In the genomic region with DNA sequence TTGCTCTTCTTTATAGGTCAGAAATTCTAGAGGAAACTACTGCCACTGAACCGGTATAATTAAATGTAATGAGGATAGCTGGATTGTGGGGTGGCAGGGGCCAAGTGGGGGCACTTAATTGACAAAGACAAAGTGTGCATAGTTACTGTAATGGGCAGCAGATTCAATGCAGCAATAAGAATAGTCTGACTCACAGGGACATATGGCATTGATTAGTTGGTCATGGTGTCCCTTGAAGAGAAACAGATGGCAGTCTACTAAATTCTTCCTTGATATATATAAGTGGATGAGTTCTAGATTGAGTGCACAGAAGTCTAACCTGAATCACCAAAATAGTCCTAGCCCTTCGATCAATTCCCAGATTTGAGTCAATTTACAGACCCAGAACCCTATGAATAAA, we compare ENCODE assay signal across 1 cellular context.
TF ChIP-seq lines count a peak whose summit lies in the region.

No MANE protein-coding gene starts in this region.

TF ChIP-seq in H1, 55 proteins besides CTCF, POLR2A, EP300 and RAD21:
- no peak for TF ChIP-seq SAP30 (IDR thresholded peaks at IDR 0.05; ENCODE audit: insufficient read depth, insufficient replicate concordance, low read length)
- TF ChIP-seq BRCA1 (IDR thresholded peaks at IDR 0.05; ENCODE audit: low read depth, low read length) = no peak
- no peak for TF ChIP-seq SIN3A (conservative IDR thresholded peaks at IDR 0.05 in 1 of 2, IDR thresholded peaks at IDR 0.05 in 1 of 2; ENCODE audit: low read depth in 1 of 2, low read length in 2 of 2)
- TF ChIP-seq CBX5 (IDR thresholded peaks at IDR 0.05; ENCODE audit: low read depth, low read length) = no peak
- no peak for TF ChIP-seq KDM4A (IDR thresholded peaks at IDR 0.05; ENCODE audit: low read depth, low read length, severe bottlenecking)
- no peak for TF ChIP-seq YY1 (IDR thresholded peaks at IDR 0.05; ENCODE audit: low read depth, low read length)
- TF ChIP-seq SRF (IDR thresholded peaks at IDR 0.05; ENCODE audit: low read depth, low read length) = no peak
- TF ChIP-seq CHD1 (IDR thresholded peaks at IDR 0.05; ENCODE audit: low read depth, low read length) = no peak
- TF ChIP-seq HDAC2 (IDR thresholded peaks at IDR 0.05; ENCODE audit: borderline replicate concordance in 1 of 2, low read depth in 2 of 2, low read length in 2 of 2) = no peak
- TF ChIP-seq CHD2 (IDR thresholded peaks at IDR 0.05; ENCODE audit: low read length) = no peak
- no peak for TF ChIP-seq KDM1A (IDR thresholded peaks at IDR 0.05; ENCODE audit: borderline replicate concordance, low read length)
- TF ChIP-seq RNF2 (IDR thresholded peaks at IDR 0.05; ENCODE audit: borderline replicate concordance, low read depth, low read length, missing control alignments, poor library complexity, severe bottlenecking) = no peak
- TF ChIP-seq NRF1 (IDR thresholded peaks at IDR 0.05; ENCODE audit: low read depth, low read length) = no peak
- TF ChIP-seq EGR1 (IDR thresholded peaks at IDR 0.05; ENCODE audit: borderline replicate concordance, low read depth, low read length) = no peak
- no peak for TF ChIP-seq PHF8 (conservative IDR thresholded peaks at IDR 0.05; ENCODE audit: low read depth, low read length)
- TF ChIP-seq CTBP2 (IDR thresholded peaks at IDR 0.05; ENCODE audit: borderline replicate concordance, insufficient read depth, insufficient read length, low read length) = no peak
- TF ChIP-seq TAF1 (IDR thresholded peaks at IDR 0.05; ENCODE audit: low read depth, low read length) = no peak
- TF ChIP-seq BACH1 (IDR thresholded peaks at IDR 0.05; ENCODE audit: low read length) = no peak
- no peak for TF ChIP-seq BCL11A (IDR thresholded peaks at IDR 0.05; ENCODE audit: low read depth in 2 of 2, low read length in 2 of 2)
